Comparison of ENCODE assay signal across 11 cellular contexts in the genomic region with DNA sequence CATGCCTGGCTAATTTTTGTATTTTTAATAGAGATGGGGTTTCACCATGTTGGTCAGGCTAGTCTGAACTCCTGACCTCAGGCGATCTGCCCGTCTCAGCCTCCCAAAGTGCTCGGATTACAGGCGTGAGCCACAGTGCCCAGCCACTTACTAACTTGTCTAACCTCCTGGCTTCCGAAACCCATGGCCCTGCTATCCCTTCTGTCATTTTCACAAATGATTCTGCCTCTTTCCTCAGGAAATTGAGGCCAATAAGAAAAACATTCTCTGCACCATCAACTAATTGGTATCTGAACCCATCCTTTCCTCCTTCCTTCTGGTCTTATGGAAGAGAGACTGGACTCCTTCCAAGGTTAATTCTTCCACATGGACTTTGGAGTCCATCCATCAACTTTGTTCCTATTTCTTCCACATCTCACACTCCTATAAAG. TPM values are rescaled to one million over a fixed set of nuclear protein-coding genes. Genes with fewer than 3 reads are reported as not detected.
A peak's percentile ranks its signal among the peaks of the same experiment; 100 is the strongest.
DNase-seq lines count a peak whose midpoint lies in the region; ATAC-seq lines count a peak whose summit lies in the region.
"Had no signal": no experiment of that assay in that cellular context is flagged by ENCODE, and none has a peak within 500 bp of the region (broad histone marks: within the 10 kb centered on the region; RNA-seq: fewer than 3 reads in every experiment).

No MANE protein-coding gene starts in this region.

- DNase-seq in EL, result peak; percentile 73
- peak; percentile 42 for DNase-seq in adipocyte (ENCODE audit: low read depth)
- DNase-seq in left cardiac atrium, result no peak
- DNase-seq in kidney glomerular epithelial cell (lab: John Stamatoyannopoulos, UW), result no peak
- DNase-seq in DMS 273 treated with DMSO at 0.1 percent for 48 hours (lab: John Stamatoyannopoulos, UW), result no peak
- no peak for DNase-seq in NK-92 treated with Interleukin-12 subunit alpha and Interleukin-12 subunit beta, amount 100 ng/mL, for 24 hours (lab: John Stamatoyannopoulos, UW)
- DNase-seq: activated CD8-positive, alpha-beta memory T cell treated with anti-CD3 and anti-CD28 coated beads for 24 hours; DMS53; NCI-H1048 had no signal

- H3K9me3 ChIP-seq in adipocyte (ENCODE audit: control insufficient read depth, low read length) (peaks cover 3% of the 10 kb centered on the region), skeletal muscle satellite cell (replicated peaks; ENCODE audit: low read length) (no peaks in the 10 kb centered on the region)

- H3K27me3 ChIP-seq in adipocyte (replicated peaks; ENCODE audit: control insufficient read depth, insufficient read depth, low read length) (no peaks in the 10 kb centered on the region), skeletal muscle satellite cell (ENCODE audit: control insufficient read depth, insufficient read depth, low read length) (no peaks in the 10 kb centered on the region)

- H3K4me2 ChIP-seq in skeletal muscle satellite cell (ENCODE audit: low read length), result peak overlapping the region; percentile 63

- ATAC-seq in left cardiac atrium (peak; percentile 32 to 34), GM18867 (IDR thresholded peaks at IDR 0.05; ENCODE audit: unreplicated experiment) (no peak)

- intact Hi-C loops in left cardiac atrium (cut with DNase I), result no loop called here

- H3K4me3 ChIP-seq in adipocyte (ENCODE audit: low read length) (peak overlapping the region; percentile 42), skeletal muscle satellite cell (ENCODE audit: low read length) (peak overlapping the region; percentile 23)

- peaks cover 38% of the 10 kb centered on the region for H3K4me1 ChIP-seq in adipocyte (ENCODE audit: control insufficient read depth, insufficient read depth, low read length)
- H3K4me1 ChIP-seq in skeletal muscle satellite cell (ENCODE audit: control insufficient read depth, insufficient read depth, low read length), result peaks cover 20% of the 10 kb centered on the region

- H3K36me3 ChIP-seq in adipocyte (ENCODE audit: control insufficient read depth, insufficient read depth, low read length, severe bottlenecking) (no peaks in the 10 kb centered on the region), skeletal muscle satellite cell (ENCODE audit: insufficient read depth, low read length) (no peaks in the 10 kb centered on the region)

- H3K9ac ChIP-seq in adipocyte (ENCODE audit: low read length) (peak overlapping the region; percentile 88), skeletal muscle satellite cell (ENCODE audit: low read depth, low read length) (peak overlapping the region; percentile 43)

RNA-seq across cellular contexts. Expression of a gene that starts 27.9 kb away (rescaled TPM):
- total RNA-seq in left cardiac atrium, result 10 to 100 TPM; 31.5 to 31.9 TPM
- 23.6 and 28.2 TPM in 2 replicates for total RNA-seq in skeletal muscle satellite cell (2012; rRNA removed)

Comparison
In these comparisons a context has a peak if more than half of its experiments do, and no peak if none do; other contexts are left out.
1. DNase-seq: peak in EL (single experiment) and adipocyte (single experiment); none in left cardiac atrium (single experiment), kidney glomerular epithelial cell (single experiment), DMS 273 treated with DMSO at 0.1 percent for 48 hours (single experiment) and NK-92 treated with Interleukin-12 subunit alpha and Interleukin-12 subunit beta, amount 100 ng/mL, for 24 hours (single experiment).